11 cellular contexts compared by ENCODE assay signal in genomic region chr15:48191574-48192225, GRCh38. TPM values are rescaled to one million over a fixed set of nuclear protein-coding genes. Genes with fewer than 3 reads are reported as not detected.
DNase-seq lines count a peak whose midpoint lies in the region; ATAC-seq and TF ChIP-seq lines count a peak whose summit lies in the region.
"Had no signal": no experiment of that assay in that cellular context is flagged by ENCODE, and none has a peak within 500 bp of the region (broad histone marks: within the 10 kb centered on the region; RNA-seq: fewer than 3 reads in every experiment).

TSS of gene CTXN2 (plus strand) at chr15:48191665. CDS start at chr15:48201301, 9,636 bp downstream.

- peaks cover 3% of the 10 kb centered on the region for H3K4me1 Mint-ChIP-seq in activated T-cell treated with anti-CD3 and anti-CD28 coated beads, Interleukin-2, amount 50 U/mL, for 24 hours (ENCODE audit: low read depth)
- H3K4me1 Mint-ChIP-seq in osteocyte (ENCODE audit: unreplicated experiment) = peaks cover 6% of the 10 kb centered on the region
- H3K4me1 Mint-ChIP-seq in effector memory CD8-positive, alpha-beta T cell (ENCODE audit: low read depth in 2 of 2) = no peaks in the 10 kb centered on the region

- in situ Hi-C loops in astrocyte of the spinal cord (cut with HindIII; ENCODE audit: low sequenced_read_pairs) = no loop called here

- H3K4me3 Mint-ChIP-seq in activated T-cell treated with anti-CD3 and anti-CD28 coated beads, Interleukin-2, amount 50 U/mL, for 24 hours = peak within 1 kb of the TSS; percentile 6
- H3K4me3 Mint-ChIP-seq in osteocyte (ENCODE audit: unreplicated experiment) = no peak within 1 kb of the TSS
- H3K4me3 Mint-ChIP-seq in effector memory CD8-positive, alpha-beta T cell = no peak within 1 kb of the TSS

- no peak within 1 kb of the TSS for H3K27ac Mint-ChIP-seq in activated T-cell treated with anti-CD3 and anti-CD28 coated beads, Interleukin-2, amount 50 U/mL, for 24 hours
- H3K27ac Mint-ChIP-seq in osteocyte (ENCODE audit: unreplicated experiment) = no peak within 1 kb of the TSS
- H3K27ac Mint-ChIP-seq in effector memory CD8-positive, alpha-beta T cell = no peak within 1 kb of the TSS

- TF ChIP-seq CTCF in astrocyte of the spinal cord (IDR thresholded peaks at IDR 0.05; ENCODE audit: low read depth, low read length) = no peak
- no peak for TF ChIP-seq CTCF in osteocyte (IDR thresholded peaks at IDR 0.05)

- no peaks in the 10 kb centered on the region for H3K36me3 Mint-ChIP-seq in activated T-cell treated with anti-CD3 and anti-CD28 coated beads, Interleukin-2, amount 50 U/mL, for 24 hours (ENCODE audit: low read depth)
- H3K36me3 Mint-ChIP-seq in osteocyte (ENCODE audit: unreplicated experiment) = no peaks in the 10 kb centered on the region
- H3K36me3 Mint-ChIP-seq in effector memory CD8-positive, alpha-beta T cell (ENCODE audit: insufficient read depth) = no peaks in the 10 kb centered on the region

- H3K27ac ChIP-seq in temporal lobe (ENCODE audit: low read depth, low read length) = peak within 1 kb of the TSS; percentile 44
- H3K27ac ChIP-seq: right atrium auricular region had no signal

- no peak for ATAC-seq in effector memory CD8-positive, alpha-beta T cell (replicated peaks)

- H3K27me3 Mint-ChIP-seq in activated T-cell treated with anti-CD3 and anti-CD28 coated beads, Interleukin-2, amount 50 U/mL, for 24 hours = peaks cover 50% of the 10 kb centered on the region
- peaks cover 40% of the 10 kb centered on the region for H3K27me3 Mint-ChIP-seq in osteocyte (ENCODE audit: unreplicated experiment)
- H3K27me3 Mint-ChIP-seq in effector memory CD8-positive, alpha-beta T cell = peaks cover 16 to 18% of the 10 kb centered on the region in 2 donors

- peak within 1 kb of the TSS; percentile 14 for H3K4me3 ChIP-seq in astrocyte of the spinal cord (ENCODE audit: low read depth, low read length)
- H3K4me3 ChIP-seq: right atrium auricular region had no signal

- no peak for DNase-seq in activated T-cell treated with anti-CD3 and anti-CD28 coated beads, Interleukin-2, amount 50 U/mL, for 24 hours
- DNase-seq in activated T-cell treated with anti-CD3 and anti-CD28 coated beads for 4 hours = no peak
- no peak for DNase-seq in astrocyte of the spinal cord (ENCODE audit: low read depth, low spot score)
- DNase-seq in kidney tubule cell (ENCODE audit: low spot score) = peak; percentile 32
- no peak for DNase-seq in osteocyte (ENCODE audit: extremely low spot score, unreplicated experiment)
- DNase-seq in activated gamma-delta T cell (lab: John Stamatoyannopoulos, UW) = no peak
- no peak for DNase-seq in effector memory CD8-positive, alpha-beta T cell

- peaks cover 2% of the 10 kb centered on the region for H3K9me3 Mint-ChIP-seq in activated T-cell treated with anti-CD3 and anti-CD28 coated beads, Interleukin-2, amount 50 U/mL, for 24 hours
- no peaks in the 10 kb centered on the region for H3K9me3 Mint-ChIP-seq in osteocyte (ENCODE audit: unreplicated experiment)
- peaks cover 0 to 6% of the 10 kb centered on the region in 2 donors for H3K9me3 Mint-ChIP-seq in effector memory CD8-positive, alpha-beta T cell

RNA-seq across cellular contexts. Expression of gene CTXN2, which starts in this region (rescaled TPM):
- total RNA-seq in temporal lobe (0.25 TPM), osteocyte (not detected in 2 replicates)
- total RNA-seq: MCF 10A, right atrium auricular region, SK-MEL-5 had no signal
